33 cellular contexts compared by ENCODE assay signal in genomic region chr12:109294286-109294796, GRCh38. TPM values are rescaled to one million over a fixed set of nuclear protein-coding genes. Genes with fewer than 3 reads are reported as not detected.
"Had no signal": no experiment of that assay in that cellular context is flagged by ENCODE, and none has a peak within 500 bp of the region (broad histone marks: within the 10 kb centered on the region; RNA-seq: fewer than 3 reads in every experiment).

No MANE protein-coding gene starts in this region.

- DNase-seq: activated CD4-positive, alpha-beta T cell treated with anti-CD3 and anti-CD28 coated beads, Interleukin-2, amount 10 ng/mL, durations not matched to agents 24 days and 14 days; activated CD4-positive, alpha-beta T cell treated with anti-CD3 and anti-CD28 coated beads, Interleukin-2, amount 50 U/mL, for 48 hours; activated CD8-positive, alpha-beta memory T cell treated with anti-CD3 and anti-CD28 coated beads, Interleukin-2, amount 50 U/mL, for 4 hours; activated CD8-positive, alpha-beta T cell treated with anti-CD3 and anti-CD28 coated beads, Interleukin-2, amount 10 ng/mL, durations not matched to agents 7 days and 5 days; activated naive CD4-positive, alpha-beta T cell; activated T-cell treated with anti-CD3 and anti-CD28 coated beads for 4 hours; activated T-cell treated with anti-CD3 and anti-CD28 coated beads, Interleukin-2, amount 50 U/mL, for 4 hours; adrenal gland; brain microvascular endothelial cell; central memory CD4-positive, alpha-beta T cell; NCI-H1092 treated with DMSO at 0.1 percent for 48 hours; NCI-H1417; NCI-H146; NCI-H187; NCI-H2029 treated with DMSO at 0.1 percent for 48 hours; NCI-H2107; NCI-H2171; NCI-H510A; NCI-H526; NCI-H748 treated with DMSO at 0.1 percent for 48 hours; NK-92 treated with Interleukin-12 subunit alpha and Interleukin-12 subunit beta, amount 100 ng/mL, for 24 hours; PC-3; RPMI8226; SHP77 treated with DMSO at 0.1 percent for 48 hours; SK-N-SH had no signal

- ATAC-seq: activated CD8-positive, alpha-beta T cell treated with anti-CD3 and anti-CD28 coated beads, Interleukin-2, amount 10 ng/mL, durations not matched to agents 7 days and 5 days; activated naive CD4-positive, alpha-beta T cell treated with anti-CD3 and anti-CD28 coated beads, Interleukin-2, amount 50 U/mL, for 72 hours; activated T-cell treated with anti-CD3 and anti-CD28 coated beads, Interleukin-2, amount 50 U/mL, for 4 hours; K562; PC-3 had no signal

- H3K9me3 Mint-ChIP-seq: activated CD4-positive, alpha-beta T cell treated with anti-CD3 and anti-CD28 coated beads, Interleukin-2, amount 10 ng/mL, durations not matched to agents 24 days and 14 days; activated naive CD4-positive, alpha-beta T cell treated with anti-CD3 and anti-CD28 coated beads, Interleukin-2, amount 50 U/mL, for 72 hours; activated T-cell treated with anti-CD3 and anti-CD28 coated beads, Interleukin-2, amount 50 U/mL, for 4 hours; activated T-helper 1 cell treated with anti-CD3 and anti-CD28 coated beads, Interleukin-12 subunit alpha, Interleukin-12 subunit beta, Interleukin-2, Interleukin-4 antibody, amounts not matched to agents 30 ng/mL and 10 ng/mL and 1 ng/mL, durations not matched to agents 14 hours and 24 hours and 36 hours; T-helper 1 cell treated with Interleukin-12 subunit alpha and Interleukin-12 subunit beta and Interleukin-4 antibody, amounts not matched to agents 30 μg/mL and 1 μg/mL, for 36 hours; T-helper 2 cell treated with Interferon-gamma antibody and Interleukin-4, amounts not matched to agents 5 μg/mL and 100 μg/mL, for 36 hours had no signal

- H3K27ac Mint-ChIP-seq: activated CD4-positive, alpha-beta T cell treated with anti-CD3 and anti-CD28 coated beads, Interleukin-2, amount 10 ng/mL, durations not matched to agents 24 days and 14 days; activated CD8-positive, alpha-beta T cell treated with anti-CD3 and anti-CD28 coated beads, Interleukin-2, amount 10 ng/mL, durations not matched to agents 7 days and 5 days; activated naive CD4-positive, alpha-beta T cell treated with anti-CD3 and anti-CD28 coated beads, Interleukin-2, amount 50 U/mL, for 72 hours; activated T-helper 1 cell treated with anti-CD3 and anti-CD28 coated beads, Interleukin-12 subunit alpha, Interleukin-12 subunit beta, Interleukin-2, Interleukin-4 antibody, amounts not matched to agents 30 ng/mL and 10 ng/mL and 1 ng/mL, durations not matched to agents 14 hours and 24 hours and 36 hours; T-helper 1 cell treated with Interleukin-12 subunit alpha and Interleukin-12 subunit beta and Interleukin-4 antibody, amounts not matched to agents 30 μg/mL and 1 μg/mL, for 36 hours; T-helper 2 cell treated with Interferon-gamma antibody and Interleukin-4, amounts not matched to agents 5 μg/mL and 100 μg/mL, for 36 hours had no signal

- H3K4me3 Mint-ChIP-seq: activated CD4-positive, alpha-beta T cell treated with anti-CD3 and anti-CD28 coated beads, Interleukin-2, amount 10 ng/mL, durations not matched to agents 24 days and 14 days; activated CD8-positive, alpha-beta T cell treated with anti-CD3 and anti-CD28 coated beads, Interleukin-2, amount 10 ng/mL, durations not matched to agents 7 days and 5 days; activated T-cell treated with anti-CD3 and anti-CD28 coated beads, Interleukin-2, amount 50 U/mL, for 4 hours; activated T-helper 1 cell treated with anti-CD3 and anti-CD28 coated beads, Interleukin-12 subunit alpha, Interleukin-12 subunit beta, Interleukin-2, Interleukin-4 antibody, amounts not matched to agents 30 ng/mL and 10 ng/mL and 1 ng/mL, durations not matched to agents 14 hours and 24 hours and 36 hours; T-helper 1 cell treated with Interleukin-12 subunit alpha and Interleukin-12 subunit beta and Interleukin-4 antibody, amounts not matched to agents 30 μg/mL and 1 μg/mL, for 36 hours; T-helper 2 cell treated with Interferon-gamma antibody and Interleukin-4, amounts not matched to agents 5 μg/mL and 100 μg/mL, for 36 hours had no signal

- H3K36me3 Mint-ChIP-seq: activated naive CD4-positive, alpha-beta T cell treated with anti-CD3 and anti-CD28 coated beads, Interleukin-2, amount 50 U/mL, for 72 hours had no signal

- H3K27me3 ChIP-seq: Peyer's patch had no signal

- H3K4me1 Mint-ChIP-seq: activated CD4-positive, alpha-beta T cell treated with anti-CD3 and anti-CD28 coated beads, Interleukin-2, amount 10 ng/mL, durations not matched to agents 24 days and 14 days had no signal

- H3K9me3 ChIP-seq: adrenal gland, Peyer's patch, SJSA1, SK-N-SH had no signal

- H3K4me3 ChIP-seq: adrenal gland, K562, Peyer's patch, SJSA1 had no signal

- H3K27ac ChIP-seq: adrenal gland, brain microvascular endothelial cell, Peyer's patch, SJSA1 had no signal

- H3K4me1 ChIP-seq: adrenal gland, SJSA1 had no signal

- H3K36me3 ChIP-seq: adrenal gland, brain microvascular endothelial cell, Peyer's patch, SJSA1 had no signal

RNA-seq across cellular contexts. Expression of gene FOXN4, which starts 14.7 kb away (rescaled TPM):
- total RNA-seq: activated CD4-positive, alpha-beta T cell treated with anti-CD3 and anti-CD28 coated beads, Interleukin-2, amount 10 ng/mL, durations not matched to agents 24 days and 14 days; activated CD8-positive, alpha-beta T cell treated with anti-CD3 and anti-CD28 coated beads, Interleukin-2, amount 10 ng/mL, durations not matched to agents 7 days and 5 days; activated naive CD4-positive, alpha-beta T cell treated with anti-CD3 and anti-CD28 coated beads, Interleukin-2, amount 50 U/mL, for 72 hours; activated T-cell treated with anti-CD3 and anti-CD28 coated beads, Interleukin-2, amount 50 U/mL, for 4 hours; activated T-helper 1 cell treated with anti-CD3 and anti-CD28 coated beads, Interleukin-12 subunit alpha, Interleukin-12 subunit beta, Interleukin-2, Interleukin-4 antibody, amounts not matched to agents 30 ng/mL and 10 ng/mL and 1 ng/mL, durations not matched to agents 14 hours and 24 hours and 36 hours; adrenal gland; K562; M059J; PC-3; Peyer's patch; SJSA1 had no signal
- polyA plus RNA-seq: K562 had no signal

RNA-seq across cellular contexts. Expression of gene MYO1H, which starts 53.4 kb away (rescaled TPM):
- total RNA-seq: activated CD4-positive, alpha-beta T cell treated with anti-CD3 and anti-CD28 coated beads, Interleukin-2, amount 10 ng/mL, durations not matched to agents 24 days and 14 days; activated CD8-positive, alpha-beta T cell treated with anti-CD3 and anti-CD28 coated beads, Interleukin-2, amount 10 ng/mL, durations not matched to agents 7 days and 5 days; activated naive CD4-positive, alpha-beta T cell treated with anti-CD3 and anti-CD28 coated beads, Interleukin-2, amount 50 U/mL, for 72 hours; activated T-cell treated with anti-CD3 and anti-CD28 coated beads, Interleukin-2, amount 50 U/mL, for 4 hours; activated T-helper 1 cell treated with anti-CD3 and anti-CD28 coated beads, Interleukin-12 subunit alpha, Interleukin-12 subunit beta, Interleukin-2, Interleukin-4 antibody, amounts not matched to agents 30 ng/mL and 10 ng/mL and 1 ng/mL, durations not matched to agents 14 hours and 24 hours and 36 hours; adrenal gland; K562; M059J; PC-3; Peyer's patch; SJSA1 had no signal
- polyA plus RNA-seq: K562, SK-N-SH had no signal
